ENCODE assay signal across 34 cellular contexts in the genomic region with DNA sequence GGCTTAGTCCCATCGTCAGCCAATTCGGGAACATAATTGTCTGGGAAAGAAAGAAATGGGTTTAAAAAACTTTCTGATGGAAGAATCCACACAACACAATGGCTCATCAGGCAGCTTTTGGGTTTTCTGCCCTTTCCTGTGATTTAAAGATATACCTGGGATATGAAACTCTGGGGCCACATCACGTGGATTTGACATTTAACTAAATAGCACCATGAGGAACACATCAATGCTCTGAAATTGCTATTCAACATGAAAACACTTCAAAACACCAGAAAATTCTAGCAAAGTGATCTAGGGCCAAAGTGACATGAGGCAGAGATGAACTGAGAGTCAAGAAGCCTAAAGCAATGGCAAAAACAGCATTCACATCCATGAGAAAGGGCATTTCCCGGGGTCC.
"Had no signal": no experiment of that assay in that cellular context is flagged by ENCODE, and none has a peak within 500 bp of the region (broad histone marks: within the 10 kb centered on the region; RNA-seq: fewer than 3 reads in every experiment).

No MANE protein-coding gene starts in this region.

- H3K4me3 ChIP-seq: MG63 had no signal

- DNase-seq: Karpas-422, Kasumi-1, MG63, MM.1S, MV-4-11, NCI-H1048, NCI-H1092, NCI-H1092 treated with DMSO at 0.1 percent for 48 hours, NCI-H1105, NCI-H1105 treated with DMSO at 0.1 percent for 48 hours, NCI-H1417, NCI-H1417 treated with DMSO at 0.1 percent for 48 hours, NCI-H1436, NCI-H1436 treated with DMSO at 0.1 percent for 48 hours, NCI-H146, NCI-H1694, NCI-H1694 treated with DMSO at 0.1 percent for 48 hours, NCI-H187, NCI-H187 treated with DMSO at 0.1 percent for 48 hours, NCI-H1930, NCI-H2029, NCI-H2029 treated with DMSO at 0.1 percent for 48 hours, NCI-H2081, NCI-H2081 treated with DMSO at 0.1 percent for 48 hours, NCI-H2107, NCI-H2171, NCI-H2171 treated with DMSO at 0.1 percent for 48 hours, NCI-H2227 treated with DMSO at 0.1 percent for 48 hours, NCI-H226, NCI-H345, NCI-H446, NCI-H446 treated with DMSO at 0.1 percent for 48 hours, NCI-H510A, NCI-H510A treated with DMSO at 0.1 percent for 48 hours had no signal

- H3K27me3 ChIP-seq: MG63 had no signal

- H3K36me3 ChIP-seq: MG63 had no signal

- H3K9me3 ChIP-seq: MG63 had no signal
